ENCODE assay signal across 1 cellular context in genomic region chr16:11784048-11784780, GRCh38.
TF ChIP-seq lines count a peak whose summit lies in the region.

No MANE protein-coding gene starts in this region.

TF ChIP-seq in K562, 482 proteins besides CTCF, POLR2A, EP300 and RAD21 (continued from another document):
- TF ChIP-seq ZNF395 (CRISPR knock-in tag; IDR thresholded peaks at IDR 0.05) (no peak), MTF1 (CRISPR knock-in tag; IDR thresholded peaks at IDR 0.05; ENCODE audit: borderline replicate concordance) (no peak)
